8 cellular contexts compared by ENCODE assay signal in genomic region chrX:152958047-152958446, GRCh38. TPM values are rescaled to one million over a fixed set of nuclear protein-coding genes. Genes with fewer than 3 reads are reported as not detected.
A peak's percentile ranks its signal among the peaks of the same experiment; 100 is the strongest.
DNase-seq lines count a peak whose midpoint lies in the region; ATAC-seq and TF ChIP-seq lines count a peak whose summit lies in the region.

No MANE protein-coding gene starts in this region.

- H3K4me1 Mint-ChIP-seq in HFFc6 (ENCODE audit: low read depth), result peaks cover 13% of the 10 kb centered on the region; the same call in 1 of the 2 replicates
- H3K4me1 Mint-ChIP-seq in activated CD4-positive, alpha-beta memory T cell treated with anti-CD3 and anti-CD28 coated beads, Interleukin-2, amount 10 ng/mL, durations not matched to agents 7 days and 5 days, result peaks cover 17% of the 10 kb centered on the region
- peaks cover 2% of the 10 kb centered on the region for H3K4me1 Mint-ChIP-seq in memory B cell

- CTCF ChIA-PET in activated CD4-positive, alpha-beta memory T cell treated with anti-CD3 and anti-CD28 coated beads, Interleukin-2, amount 10 ng/mL, durations not matched to agents 7 days and 5 days (lab: Charles Lee), result interaction anchor here (0.6 to 3.6 kb wide), 7 partner anchors 16 to 105 kb away, joined by 3 to 23 read pairs (median 3); no protein-coding TSS in a partner anchor

- TF ChIP-seq CTCF in AG10803 (conservative IDR thresholded peaks at IDR 0.05; ENCODE audit: low read length) (no peak), HFFc6 (IDR thresholded peaks at IDR 0.05) (no peak), brain microvascular endothelial cell (IDR thresholded peaks at IDR 0.05; ENCODE audit: low read depth, low read length, missing control alignments) (no peak)

- POLR2A ChIA-PET in activated CD4-positive, alpha-beta memory T cell treated with anti-CD3 and anti-CD28 coated beads, Interleukin-2, amount 10 ng/mL, durations not matched to agents 7 days and 5 days (lab: Charles Lee), result interaction anchor here (1.5 kb wide), 1 partner anchor 16 kb away, joined by 5 read pairs; no protein-coding TSS in a partner anchor

- peak overlapping the region; percentile 80 for H3K4me3 Mint-ChIP-seq in HFFc6
- H3K4me3 Mint-ChIP-seq in activated CD4-positive, alpha-beta memory T cell treated with anti-CD3 and anti-CD28 coated beads, Interleukin-2, amount 10 ng/mL, durations not matched to agents 7 days and 5 days, result peak overlapping the region; percentile 53
- H3K4me3 Mint-ChIP-seq in memory B cell, result peak overlapping the region; percentile 76

- H3K27me3 ChIP-seq in brain microvascular endothelial cell (replicated peaks), result no peaks in the 10 kb centered on the region

- H3K9me3 Mint-ChIP-seq in HFFc6, result no peaks in the 10 kb centered on the region
- no peaks in the 10 kb centered on the region for H3K9me3 Mint-ChIP-seq in activated CD4-positive, alpha-beta memory T cell treated with anti-CD3 and anti-CD28 coated beads, Interleukin-2, amount 10 ng/mL, durations not matched to agents 7 days and 5 days
- no peaks in the 10 kb centered on the region for H3K9me3 Mint-ChIP-seq in memory B cell

- in situ Hi-C loops in brain microvascular endothelial cell (cut with HindIII; ENCODE audit: low pct_ligation_motif_present, low sequenced_read_pairs), result no loop called here

- H3K27me3 Mint-ChIP-seq in HFFc6 (ENCODE audit: insufficient read depth) (no peaks in the 10 kb centered on the region; the same call in 1 of the 2 replicates), memory B cell (no peaks in the 10 kb centered on the region)
- H3K27me3 Mint-ChIP-seq in activated CD4-positive, alpha-beta memory T cell treated with anti-CD3 and anti-CD28 coated beads, Interleukin-2, amount 10 ng/mL, durations not matched to agents 7 days and 5 days, result no peaks in the 10 kb centered on the region

- ATAC-seq in memory B cell (ENCODE audit: low read depth), result peak; percentile 32

- peak; percentile 4 for DNase-seq in AG10803 (ENCODE audit: low read depth)
- peak; percentile 2 for DNase-seq in HFFc6
- no peak for DNase-seq in activated CD4-positive, alpha-beta memory T cell treated with anti-CD3 and anti-CD28 coated beads, Interleukin-2, amount 10 ng/mL, durations not matched to agents 7 days and 5 days
- DNase-seq in memory B cell (ENCODE audit: low spot score in 2 of 2), result no peak
- no peak for DNase-seq in DMS153 (lab: John Stamatoyannopoulos, UW)
- no peak for DNase-seq in stimulated activated CD4-positive, alpha-beta T cell treated with anti-CD3 and anti-CD28 coated beads, Interleukin-2, amount 100 ng/mL, for 24 hours
- no peak for DNase-seq in NCI-H1105 treated with DMSO at 0.1 percent for 48 hours (lab: John Stamatoyannopoulos, UW)
- no peak for DNase-seq in brain microvascular endothelial cell

- no peaks in the 10 kb centered on the region for H3K36me3 ChIP-seq in brain microvascular endothelial cell (replicated peaks)

- H3K4me3 ChIP-seq in AG10803 (ENCODE audit: low read length) (no peak overlapping the region), brain microvascular endothelial cell (ENCODE audit: low read depth, low read length) (no peak overlapping the region)

- H3K36me3 Mint-ChIP-seq in HFFc6 (ENCODE audit: low read depth), result no peaks in the 10 kb centered on the region
- no peaks in the 10 kb centered on the region for H3K36me3 Mint-ChIP-seq in activated CD4-positive, alpha-beta memory T cell treated with anti-CD3 and anti-CD28 coated beads, Interleukin-2, amount 10 ng/mL, durations not matched to agents 7 days and 5 days (ENCODE audit: low read depth)
- H3K36me3 Mint-ChIP-seq in memory B cell, result peaks cover 2% of the 10 kb centered on the region

- peak overlapping the region; percentile 87 for H3K27ac Mint-ChIP-seq in HFFc6
- peak overlapping the region; percentile 78 for H3K27ac Mint-ChIP-seq in activated CD4-positive, alpha-beta memory T cell treated with anti-CD3 and anti-CD28 coated beads, Interleukin-2, amount 10 ng/mL, durations not matched to agents 7 days and 5 days
- peak overlapping the region; percentile 93 for H3K27ac Mint-ChIP-seq in memory B cell

- no peak overlapping the region for H3K27ac ChIP-seq in brain microvascular endothelial cell

RNA-seq across cellular contexts. Expression of gene PNMA5, which starts 35.9 kb away (rescaled TPM):
- not detected for total RNA-seq in HFFc6 (2021; fragmentation: NEBNext Ultra II Directional; extraction: Animal tissue kit (Norgen Biotek cat#: 25700))
- under 1 TPM; 0.23 to 0.33 TPM for total RNA-seq in activated CD4-positive, alpha-beta memory T cell treated with anti-CD3 and anti-CD28 coated beads, Interleukin-2, amount 10 ng/mL, durations not matched to agents 7 days and 5 days

Comparison
In these comparisons a context has a peak if more than half of its experiments do, and no peak if none do; other contexts are left out.
1. DNase-seq: peak in AG10803 (single experiment) and HFFc6 (single experiment); none in activated CD4-positive, alpha-beta memory T cell treated with anti-CD3 and anti-CD28 coated beads, Interleukin-2, amount 10 ng/mL, durations not matched to agents 7 days and 5 days (single experiment), memory B cell (0 of 2), DMS153 (single experiment), stimulated activated CD4-positive, alpha-beta T cell treated with anti-CD3 and anti-CD28 coated beads, Interleukin-2, amount 100 ng/mL, for 24 hours (0 of 2), NCI-H1105 treated with DMSO at 0.1 percent for 48 hours (single experiment) and brain microvascular endothelial cell (single experiment).
2. Peak in every context shown above with its lines, with median percentiles within 50 percentile points of each other: H3K27ac Mint-ChIP-seq and H3K4me3 Mint-ChIP-seq.